In genomic region chr7:117894037-117894436, GRCh38 we compare ENCODE assay signal across 36 cellular contexts. TPM values are rescaled to one million over a fixed set of nuclear protein-coding genes. Genes with fewer than 3 reads are reported as not detected.
"Had no signal": no experiment of that assay in that cellular context is flagged by ENCODE, and none has a peak within 500 bp of the region (broad histone marks: within the 10 kb centered on the region; RNA-seq: fewer than 3 reads in every experiment).

No MANE protein-coding gene starts in this region.

- FAIRE-seq: astrocyte, TTC549 had no signal

- H3K4me3 ChIP-seq: adrenal gland, body of pancreas, breast epithelium had no signal

- H3K27ac ChIP-seq: adrenal gland, body of pancreas, brain microvascular endothelial cell, breast epithelium, VCaP had no signal

- ATAC-seq: activated CD8-positive, alpha-beta T cell treated with anti-CD3 and anti-CD28 coated beads for 36 hours; activated naive CD4-positive, alpha-beta T cell treated with anti-CD3 and anti-CD28 coated beads, Interleukin-2, amount 50 U/mL, for 72 hours; activated T-cell treated with anti-CD3 and anti-CD28 coated beads, Interleukin-2, amount 50 U/mL, for 4 hours; activated T-cell treated with anti-CD3 and anti-CD28 coated beads, Interleukin-2, amount 50 U/mL, for 72 hours; activated T-helper 17 cell treated with anti-CD3 and anti-CD28 coated beads, Interleukin-2, amount 50 U/mL, for 72 hours; body of pancreas had no signal

- H3K36me3 ChIP-seq: adrenal gland, brain microvascular endothelial cell, breast epithelium had no signal

- DNase-seq: activated B cell treated with CpG ODN at 0.5 μM for 24 hours; activated CD4-positive, alpha-beta memory T cell treated with anti-CD3 and anti-CD28 coated beads for 36 hours; activated CD4-positive, alpha-beta T cell treated with anti-CD3 and anti-CD28 coated beads for 4 hours; activated CD4-positive, alpha-beta T cell treated with anti-CD3 and anti-CD28 coated beads, Interleukin-2, amount 10 ng/mL, durations not matched to agents 24 days and 14 days; activated CD4-positive, alpha-beta T cell treated with anti-CD3 and anti-CD28 coated beads, Interleukin-2, amount 50 U/mL, for 1 hour; activated CD4-positive, alpha-beta T cell treated with anti-CD3 and anti-CD28 coated beads, Interleukin-2, amount 50 U/mL, for 4 hours; activated CD4-positive, CD25-positive, alpha-beta regulatory T cell treated with anti-CD3 and anti-CD28 coated beads, Interleukin-2, amount 50 U/mL, for 72 hours; activated CD8-positive, alpha-beta memory T cell treated with anti-CD3 and anti-CD28 coated beads, Interleukin-2, amount 50 U/mL, for 4 hours; activated CD8-positive, alpha-beta T cell treated with anti-CD3 and anti-CD28 coated beads for 36 hours; activated effector memory CD4-positive, alpha-beta T cell treated with anti-CD3 and anti-CD28 coated beads, Interleukin-2, amount 50 U/mL, for 16 hours; activated gamma-delta T cell treated with Interleukin-2 at 50 U/mL for 16 hours; activated naive CD4-positive, alpha-beta T cell; activated naive CD4-positive, alpha-beta T cell treated with anti-CD3 and anti-CD28 coated beads for 36 hours; activated naive CD4-positive, alpha-beta T cell treated with anti-CD3 and anti-CD28 coated beads, Interleukin-2, amount 50 U/mL, for 16 hours; activated naive CD8-positive, alpha-beta T cell treated with anti-CD3 and anti-CD28 coated beads for 36 hours; activated T-cell treated with anti-CD3 and anti-CD28 coated beads for 4 hours; activated T-cell treated with anti-CD3 and anti-CD28 coated beads, Interleukin-2, amount 50 U/mL, for 1 hour; activated T-cell treated with anti-CD3 and anti-CD28 coated beads, Interleukin-2, amount 50 U/mL, for 4 hours; activated T-cell treated with anti-CD3 and anti-CD28 coated beads, Interleukin-2, amount 50 U/mL, for 72 hours; adrenal gland; amniotic stem cell; aorta; body of pancreas; brain microvascular endothelial cell; central memory CD4-positive, alpha-beta T cell; T-helper 1 cell; T-helper 2 cell; T-helper 9 cell had no signal

- H3K4me1 ChIP-seq: adrenal gland, body of pancreas, breast epithelium had no signal

- H3K27me3 ChIP-seq: adrenal gland, body of pancreas, brain microvascular endothelial cell had no signal

- H3K9me3 ChIP-seq: adrenal gland, body of pancreas, breast epithelium had no signal

RNA-seq across cellular contexts. Expression of gene CTTNBP2, which starts 20.8 kb away (rescaled TPM):
- total RNA-seq: activated CD4-positive, alpha-beta memory T cell treated with anti-CD3 and anti-CD28 coated beads for 36 hours; activated CD4-positive, alpha-beta T cell treated with anti-CD3 and anti-CD28 coated beads, Interleukin-2, amount 10 ng/mL, durations not matched to agents 24 days and 14 days; activated CD8-positive, alpha-beta memory T cell treated with anti-CD3 and anti-CD28 coated beads for 36 hours; activated CD8-positive, alpha-beta T cell treated with anti-CD3 and anti-CD28 coated beads for 36 hours; activated naive CD4-positive, alpha-beta T cell treated with anti-CD3 and anti-CD28 coated beads for 36 hours; activated naive CD4-positive, alpha-beta T cell treated with anti-CD3 and anti-CD28 coated beads, Interleukin-2, amount 50 U/mL, for 72 hours; activated naive CD8-positive, alpha-beta T cell treated with anti-CD3 and anti-CD28 coated beads for 36 hours; activated T-cell treated with anti-CD3 and anti-CD28 coated beads, Interleukin-2, amount 50 U/mL, for 72 hours; activated T-helper 1 cell treated with anti-CD3 and anti-CD28 coated beads, Interleukin-12 subunit alpha, Interleukin-12 subunit beta, Interleukin-2, Interleukin-4 antibody, amounts not matched to agents 30 ng/mL and 10 ng/mL and 1 ng/mL, durations not matched to agents 14 hours and 24 hours and 36 hours had no signal
